Comparison of ENCODE assay signal across 20 cellular contexts in genomic region chr3:134106580-134106979, GRCh38.
DNase-seq lines count a peak whose midpoint lies in the region; ATAC-seq and TF ChIP-seq lines count a peak whose summit lies in the region.
"Had no signal": no experiment of that assay in that cellular context is flagged by ENCODE, and none has a peak within 500 bp of the region (broad histone marks: within the 10 kb centered on the region; RNA-seq: fewer than 3 reads in every experiment).

No MANE protein-coding gene starts in this region.

- no peak for TF ChIP-seq CTCF in body of pancreas (IDR thresholded peaks at IDR 0.05)
- TF ChIP-seq CTCF in osteocyte (IDR thresholded peaks at IDR 0.05) = no peak
- TF ChIP-seq CTCF in OCI-LY7 (conservative IDR thresholded peaks at IDR 0.05; ENCODE audit: low read length) = no peak
- no peak for TF ChIP-seq CTCF in vagina (IDR thresholded peaks at IDR 0.05)

- POLR2A ChIA-PET in OCI-LY7 (lab: Charles Lee) = interaction anchor here (0.6 kb wide), 1 partner anchor 1004 kb away, joined by 4 read pairs; no protein-coding TSS in a partner anchor

- H3K4me2 ChIP-seq in OCI-LY7 (ENCODE audit: low read length) = no peak overlapping the region
- H3K4me2 ChIP-seq: smooth muscle cell had no signal

- H3K4me3 Mint-ChIP-seq in osteocyte (ENCODE audit: unreplicated experiment) = no peak overlapping the region
- H3K4me3 Mint-ChIP-seq: stimulated activated naive B cell treated with anti-CD40 and anti-IgM and Interleukin-4, amounts not matched to agents 10 μg/mL and 1 μg/mL and 100 μg/mL, for 72 hours had no signal

- H3K27ac ChIP-seq in body of pancreas = peak overlapping the region in 3 of 4 donors; percentile 37 to 49 (median 48)
- H3K27ac ChIP-seq in OCI-LY7 (ENCODE audit: low read depth, low read length, poor library complexity, severe bottlenecking) = no peak overlapping the region
- no peak overlapping the region for H3K27ac ChIP-seq in vagina

- peak; percentile 86 for ATAC-seq in GM18867 (IDR thresholded peaks at IDR 0.05; ENCODE audit: unreplicated experiment)
- peak; percentile 52 for ATAC-seq in GM19468 (IDR thresholded peaks at IDR 0.05; ENCODE audit: extremely low read depth, unreplicated experiment)
- ATAC-seq in HG03097 (IDR thresholded peaks at IDR 0.05; ENCODE audit: low FRiP score, unreplicated experiment) = peak; percentile 79
- ATAC-seq in body of pancreas = peak; percentile 77
- ATAC-seq: activated CD4-positive, CD25-positive, alpha-beta regulatory T cell treated with anti-CD3 and anti-CD28 coated beads, Interleukin-2, amount 50 U/mL, for 24 hours; left colon; stimulated activated naive B cell treated with anti-CD40 and anti-IgM and Interleukin-4, amounts not matched to agents 10 μg/mL and 1 μg/mL and 100 μg/mL, for 72 hours had no signal

- H3K9me3 Mint-ChIP-seq in osteocyte (ENCODE audit: unreplicated experiment) = peaks cover 23% of the 10 kb centered on the region

- peaks cover 37% of the 10 kb centered on the region for H3K4me1 ChIP-seq in body of pancreas
- H3K4me1 ChIP-seq in OCI-LY7 (ENCODE audit: insufficient read depth, low read length, poor library complexity, severe bottlenecking) = no peaks in the 10 kb centered on the region
- no peaks in the 10 kb centered on the region for H3K4me1 ChIP-seq in vagina
- H3K4me1 ChIP-seq: HAP-1 had no signal

- no TSS peak for BruUV-seq in OCI-LY7 (replicated peaks; lab: Mats Ljungman, UMichigan)

- no peaks in the 10 kb centered on the region for H3K4me1 Mint-ChIP-seq in osteocyte (ENCODE audit: unreplicated experiment)
- H3K4me1 Mint-ChIP-seq: stimulated activated naive B cell treated with anti-CD40 and anti-IgM and Interleukin-4, amounts not matched to agents 10 μg/mL and 1 μg/mL and 100 μg/mL, for 72 hours had no signal

- TF ChIP-seq POLR2A in body of pancreas (IDR thresholded peaks at IDR 0.05) = no peak
- TF ChIP-seq POLR2A in vagina (IDR thresholded peaks at IDR 0.05) = no peak

- CTCF ChIA-PET in OCI-LY7 (lab: Charles Lee; ENCODE audit: unreplicated experiment) = no interaction called here

- H3K27me3 Mint-ChIP-seq in osteocyte (ENCODE audit: unreplicated experiment) = no peaks in the 10 kb centered on the region

- H3K36me3 ChIP-seq in body of pancreas (replicated peaks in 1 of 2; ENCODE audit: insufficient read depth in 1 of 2, low read depth in 2 of 2) (no peaks in the 10 kb centered on the region), OCI-LY7 (ENCODE audit: insufficient read depth, low read length) (no peaks in the 10 kb centered on the region), vagina (no peaks in the 10 kb centered on the region)
- H3K36me3 ChIP-seq: HAP-1, upper lobe of left lung had no signal

- H3K9me3 ChIP-seq in body of pancreas (no peaks in the 10 kb centered on the region), OCI-LY7 (ENCODE audit: low read length) (no peaks in the 10 kb centered on the region), vagina (no peaks in the 10 kb centered on the region)
- H3K9me3 ChIP-seq: HAP-1 had no signal

- no peaks in the 10 kb centered on the region for H3K79me2 ChIP-seq in OCI-LY7 (ENCODE audit: insufficient read depth, low read depth, low read length)

- no peaks in the 10 kb centered on the region for H4K20me1 ChIP-seq in OCI-LY7 (ENCODE audit: insufficient read depth, low read length)

- H2AFZ ChIP-seq in OCI-LY7 (ENCODE audit: low read length) = no peak overlapping the region

- peaks cover 27% of the 10 kb centered on the region for H3K36me3 Mint-ChIP-seq in osteocyte (ENCODE audit: unreplicated experiment)

- DNase-seq in body of pancreas = peak in 3 of 4 donors; percentile 17 to 38 (median 34)
- DNase-seq in osteocyte (ENCODE audit: extremely low spot score, unreplicated experiment) = no peak
- no peak for DNase-seq in OCI-LY7 (ENCODE audit: low spot score)
- no peak for DNase-seq in vagina (ENCODE audit: extremely low spot score in 2 of 2)
- no peak for DNase-seq in AG08396 (ENCODE audit: low spot score)
- DNase-seq: activated naive CD4-positive, alpha-beta T cell; AML-193; hypothalamus; left colon; NCI-H2081; NCI-H69; RPMI8226; stimulated activated naive B cell treated with anti-CD40 and anti-IgM and Interleukin-4, amounts not matched to agents 10 μg/mL and 1 μg/mL and 100 μg/mL, for 72 hours; upper lobe of left lung had no signal

- WGBS in body of pancreas, 2 donors = 19 to 36% methylated on average over 3 of the region's 3 CpGs

- H3K9me2 ChIP-seq in OCI-LY7 (ENCODE audit: insufficient read depth, low read length) = no peaks in the 10 kb centered on the region

- H3K27me3 ChIP-seq in body of pancreas = no peaks in the 10 kb centered on the region
- no peaks in the 10 kb centered on the region for H3K27me3 ChIP-seq in vagina
- H3K27me3 ChIP-seq: upper lobe of left lung had no signal

- H3K4me3 ChIP-seq in body of pancreas = no peak overlapping the region
- H3K4me3 ChIP-seq in OCI-LY7 (ENCODE audit: low read depth, low read length, poor library complexity, severe bottlenecking) = no peak overlapping the region
- H3K4me3 ChIP-seq in vagina = no peak overlapping the region
- H3K4me3 ChIP-seq: HAP-1, smooth muscle cell, upper lobe of left lung had no signal

- H3K27ac Mint-ChIP-seq in osteocyte (ENCODE audit: unreplicated experiment) = no peak overlapping the region
- H3K27ac Mint-ChIP-seq: stimulated activated naive B cell treated with anti-CD40 and anti-IgM and Interleukin-4, amounts not matched to agents 10 μg/mL and 1 μg/mL and 100 μg/mL, for 72 hours had no signal

- intact Hi-C loops in body of pancreas (cut with DNase I) (no loop called here), OCI-LY7 (cut with micrococcal nuclease; ENCODE audit: unreplicated experiment) (no loop called here), vagina (cut with DNase I) (no loop called here)

Comparison
In these comparisons a context has a peak if more than half of its experiments do, and no peak if none do; other contexts are left out.
1. DNase-seq: peak in body of pancreas (3 of 4); none in osteocyte (single experiment), OCI-LY7 (single experiment), vagina (0 of 2) and AG08396 (single experiment).
2. H3K27ac ChIP-seq: peak in body of pancreas (3 of 4); none in OCI-LY7 (single experiment) and vagina (single experiment).
3. Peak in every context shown above with its lines, with median percentiles within 50 percentile points of each other: ATAC-seq.